In genomic region chrX:131988236-131988635, GRCh38 we compare ENCODE assay signal across 25 cellular contexts. TPM values are rescaled to one million over a fixed set of nuclear protein-coding genes. Genes with fewer than 3 reads are reported as not detected.
A peak's percentile ranks its signal among the peaks of the same experiment; 100 is the strongest.
DNase-seq lines count a peak whose midpoint lies in the region; ATAC-seq lines count a peak whose summit lies in the region.
"Had no signal": no experiment of that assay in that cellular context is flagged by ENCODE, and none has a peak within 500 bp of the region (broad histone marks: within the 10 kb centered on the region; RNA-seq: fewer than 3 reads in every experiment).

No MANE protein-coding gene starts in this region.

- no peaks in the 10 kb centered on the region for H3K27me3 Mint-ChIP-seq in activated naive CD4-positive, alpha-beta T cell treated with anti-CD3 and anti-CD28 coated beads, Interleukin-2, amount 10 ng/mL, durations not matched to agents 7 days and 5 days
- H3K27me3 Mint-ChIP-seq in central memory CD8-positive, alpha-beta T cell: no peaks in the 10 kb centered on the region
- H3K27me3 Mint-ChIP-seq: activated naive CD8-positive, alpha-beta T cell treated with anti-CD3 and anti-CD28 coated beads, Interleukin-2, amount 10 ng/mL, durations not matched to agents 7 days and 5 days; memory B cell had no signal

- peaks cover 16% of the 10 kb centered on the region for H3K36me3 Mint-ChIP-seq in activated naive CD4-positive, alpha-beta T cell treated with anti-CD3 and anti-CD28 coated beads, Interleukin-2, amount 10 ng/mL, durations not matched to agents 7 days and 5 days
- peaks cover 4% of the 10 kb centered on the region for H3K36me3 Mint-ChIP-seq in central memory CD8-positive, alpha-beta T cell (ENCODE audit: insufficient read depth)

- no peak for ATAC-seq in central memory CD8-positive, alpha-beta T cell (replicated peaks; ENCODE audit: extremely low read depth, poor library complexity, severe bottlenecking)
- ATAC-seq in aorta (ENCODE audit: low FRiP score) (no peak), HG02981 (IDR thresholded peaks at IDR 0.05; ENCODE audit: unreplicated experiment) (no peak)
- ATAC-seq: HCT116, heart right ventricle, left colon had no signal

- H3K4me1 Mint-ChIP-seq in activated naive CD4-positive, alpha-beta T cell treated with anti-CD3 and anti-CD28 coated beads, Interleukin-2, amount 10 ng/mL, durations not matched to agents 7 days and 5 days: peaks cover 45% of the 10 kb centered on the region
- H3K4me1 Mint-ChIP-seq in central memory CD8-positive, alpha-beta T cell: peaks cover 43% of the 10 kb centered on the region

- no peak for DNase-seq in activated naive CD4-positive, alpha-beta T cell treated with anti-CD3 and anti-CD28 coated beads, Interleukin-2, amount 10 ng/mL, durations not matched to agents 7 days and 5 days
- DNase-seq in activated naive CD4-positive, alpha-beta T cell treated with anti-CD3 and anti-CD28 coated beads, Interleukin-2, amount 50 U/mL, for 16 hours: no peak
- no peak for DNase-seq in central memory CD8-positive, alpha-beta T cell (ENCODE audit: low spot score in 2 of 2)
- DNase-seq in aorta: no peak
- no peak for DNase-seq in SKM-1 (lab: John Stamatoyannopoulos, UW; ENCODE audit: unreplicated experiment)
- no peak for DNase-seq in foreskin melanocyte
- DNase-seq: activated naive CD8-positive, alpha-beta T cell treated with anti-CD3 and anti-CD28 coated beads, Interleukin-2, amount 10 ng/mL, durations not matched to agents 7 days and 5 days; activated T-cell treated with anti-CD3 and anti-CD28 coated beads, Interleukin-2, amount 50 U/mL, for 72 hours; effector memory CD4-positive, alpha-beta T cell; foreskin fibroblast; heart right ventricle; left colon; NCI-H1105 treated with DMSO at 0.1 percent for 48 hours; NCI-H2029; NCI-H2227 treated with DMSO at 0.1 percent for 48 hours; NCI-H69; retina; small intestine; stimulated activated CD4-positive, alpha-beta T cell treated with anti-CD3 and anti-CD28 coated beads, Interleukin-2, amount 100 ng/mL, for 24 hours; substantia nigra had no signal

- no peaks in the 10 kb centered on the region for H3K9me3 ChIP-seq in KOPT-K1 (ENCODE audit: insufficient read depth, low read length, poor library complexity, severe bottlenecking)
- H3K9me3 ChIP-seq in aorta (ENCODE audit: control insufficient read depth, low read length): no peaks in the 10 kb centered on the region
- H3K9me3 ChIP-seq: heart right ventricle had no signal

- H3K4me3 ChIP-seq in aorta (ENCODE audit: low read length in 2 of 2): no peak overlapping the region
- H3K4me3 ChIP-seq: heart right ventricle, SK-N-MC had no signal

- no peaks in the 10 kb centered on the region for H3K4me1 ChIP-seq in aorta (ENCODE audit: control insufficient read depth in 1 of 2, insufficient read depth in 2 of 2, low read length in 2 of 2)

- intact Hi-C loops in aorta (cut with DNase I): no loop called here

- no peak overlapping the region for H3K4me3 Mint-ChIP-seq in activated naive CD4-positive, alpha-beta T cell treated with anti-CD3 and anti-CD28 coated beads, Interleukin-2, amount 10 ng/mL, durations not matched to agents 7 days and 5 days
- no peak overlapping the region for H3K4me3 Mint-ChIP-seq in central memory CD8-positive, alpha-beta T cell

- H3K36me3 ChIP-seq in KOPT-K1 (ENCODE audit: insufficient read depth, low read length) (no peaks in the 10 kb centered on the region), aorta (ENCODE audit: control insufficient read depth in 1 of 2, insufficient read depth in 2 of 2, low read length in 1 of 2) (no peaks in the 10 kb centered on the region)
- H3K36me3 ChIP-seq: heart right ventricle had no signal

- H3K9me3 Mint-ChIP-seq in activated naive CD4-positive, alpha-beta T cell treated with anti-CD3 and anti-CD28 coated beads, Interleukin-2, amount 10 ng/mL, durations not matched to agents 7 days and 5 days: peaks cover 8% of the 10 kb centered on the region
- no peaks in the 10 kb centered on the region for H3K9me3 Mint-ChIP-seq in central memory CD8-positive, alpha-beta T cell

- CTCF ChIA-PET in activated naive CD4-positive, alpha-beta T cell treated with anti-CD3 and anti-CD28 coated beads, Interleukin-2, amount 10 ng/mL, durations not matched to agents 7 days and 5 days (lab: Charles Lee): interaction anchor here (0.7 kb wide), 1 partner anchor 43 kb away, joined by 3 read pairs; no protein-coding TSS in a partner anchor

- H3K27ac Mint-ChIP-seq in activated naive CD4-positive, alpha-beta T cell treated with anti-CD3 and anti-CD28 coated beads, Interleukin-2, amount 10 ng/mL, durations not matched to agents 7 days and 5 days: peak overlapping the region; percentile 65
- H3K27ac Mint-ChIP-seq in central memory CD8-positive, alpha-beta T cell (ENCODE audit: low read depth): peak overlapping the region; percentile 25

- H3K27ac ChIP-seq in KOPT-K1 (ENCODE audit: low read depth, low read length, poor library complexity, severe bottlenecking) (peak overlapping the region; percentile 91), aorta (ENCODE audit: low read depth in 1 of 2, low read length in 2 of 2) (no peak overlapping the region)
- H3K27ac ChIP-seq: SK-N-MC had no signal

- H3K27me3 ChIP-seq in aorta (ENCODE audit: control insufficient read depth in 1 of 2, insufficient read depth in 2 of 2, low read length in 1 of 2): no peaks in the 10 kb centered on the region

RNA-seq across cellular contexts. Expression of gene STK26, which starts 34.9 kb away (rescaled TPM):
- 10 to 100 TPM in 1 of 2 donors, 1 to 10 TPM in 1; 6.5 to 10.5 TPM for total RNA-seq in aorta
- polyA plus RNA-seq in aorta: 1 to 10 TPM; 1.0 to 5.4 TPM
